33 cellular contexts compared by ENCODE assay signal in the genomic region with DNA sequence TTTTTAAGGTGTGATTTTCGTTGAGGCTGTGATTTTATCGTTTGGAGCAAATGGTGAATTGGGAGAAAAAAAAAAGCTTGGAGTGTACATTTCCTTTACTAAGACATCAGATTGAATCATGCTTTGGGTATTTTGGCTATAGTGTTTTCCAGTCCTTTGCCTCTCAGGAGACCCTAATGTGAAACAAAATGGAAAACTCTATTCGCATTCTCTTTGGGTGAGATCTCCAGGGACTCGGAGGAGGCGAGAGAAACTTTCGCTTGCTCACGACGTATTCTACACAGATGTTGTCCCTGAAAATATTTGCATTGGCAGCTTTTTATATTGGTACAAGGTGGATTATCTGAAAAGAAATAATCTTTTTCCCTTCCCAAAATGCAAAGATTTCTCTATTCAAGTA.
"Had no signal": no experiment of that assay in that cellular context is flagged by ENCODE, and none has a peak within 500 bp of the region (broad histone marks: within the 10 kb centered on the region; RNA-seq: fewer than 3 reads in every experiment).

No MANE protein-coding gene starts in this region.

- H3K4me3 ChIP-seq: PC-9 had no signal

- ATAC-seq: activated CD8-positive, alpha-beta T cell treated with anti-CD3 and anti-CD28 coated beads, Interleukin-2, amount 10 ng/mL, durations not matched to agents 7 days and 5 days; Right ventricle myocardium inferior had no signal

- DNase-seq: activated CD4-positive, alpha-beta T cell treated with anti-CD3 and anti-CD28 coated beads, Interleukin-2, amount 10 ng/mL, durations not matched to agents 7 days and 5 days; activated CD4-positive, alpha-beta T cell treated with anti-CD3 and anti-CD28 coated beads, Interleukin-2, amount 50 U/mL, for 48 hours; activated CD4-positive, CD25-positive, alpha-beta regulatory T cell; activated CD8-positive, alpha-beta T cell treated with anti-CD3 and anti-CD28 coated beads, Interleukin-2, amount 10 ng/mL, durations not matched to agents 7 days and 5 days; activated gamma-delta T cell; activated naive CD4-positive, alpha-beta T cell treated with Interleukin-2 at 50 U/mL for 16 hours; activated naive CD8-positive, alpha-beta T cell treated with anti-CD3 and anti-CD28 coated beads, Interleukin-2, amount 10 ng/mL, durations not matched to agents 7 days and 5 days; activated T-cell treated with anti-CD3 and anti-CD28 coated beads, Interleukin-2, amount 50 U/mL, for 24 hours; caudate nucleus; NCI-H1092 treated with DMSO at 0.1 percent for 48 hours; NCI-H1417; NCI-H146; NCI-H187 treated with DMSO at 0.1 percent for 48 hours; NCI-H2081; NCI-H2171 treated with DMSO at 0.1 percent for 48 hours; NCI-H2227 treated with DMSO at 0.1 percent for 48 hours; NCI-H446; NCI-H510A treated with DMSO at 0.1 percent for 48 hours; NCI-H526 treated with DMSO at 0.1 percent for 48 hours; NCI-H82; NK-92 treated with Interleukin-12 subunit alpha and Interleukin-12 subunit beta, amount 100 ng/mL, for 24 hours; PC-9; SIG-M5; SW 1271; T-helper 1 cell; T-helper 2 cell; T-helper 9 cell; WERI-Rb-1 had no signal

- H3K27ac ChIP-seq: KMS-11, PC-9, RWPE1, WERI-Rb-1 had no signal

- H3K36me3 ChIP-seq: WERI-Rb-1 had no signal

- H2AFZ ChIP-seq: PC-9 had no signal

- H3K4me2 ChIP-seq: KMS-11, PC-9 had no signal

- H3K9ac ChIP-seq: KMS-11 had no signal

- FAIRE-seq: astrocyte, RCC 7860 had no signal
